ENCODE assay signal across 8 cellular contexts in genomic region chr18:76801567-76802505, GRCh38. TPM values are rescaled to one million over a fixed set of nuclear protein-coding genes. Genes with fewer than 3 reads are reported as not detected.
DNase-seq lines count a peak whose midpoint lies in the region; ATAC-seq, FAIRE-seq and TF ChIP-seq lines count a peak whose summit lies in the region.

No MANE protein-coding gene starts in this region.

- TF ChIP-seq CTCF in cardiac muscle cell (IDR thresholded peaks at IDR 0.05; ENCODE audit: low read depth, low read length), result peak; percentile 94

- no peaks in the 10 kb centered on the region for H3K27me3 ChIP-seq in SJCRH30
- peaks cover 5% of the 10 kb centered on the region for H3K27me3 ChIP-seq in cardiac muscle cell

- peak; percentile 94 for ATAC-seq in GM21528 (IDR thresholded peaks at IDR 0.05; ENCODE audit: low FRiP score, unreplicated experiment)

- peaks cover 5% of the 10 kb centered on the region for H3K27me3 Mint-ChIP-seq in activated naive CD8-positive, alpha-beta T cell

- no peaks in the 10 kb centered on the region for H3K36me3 Mint-ChIP-seq in activated naive CD8-positive, alpha-beta T cell

- H3K27ac ChIP-seq in SJCRH30 (no peak overlapping the region), cardiac muscle cell (no peak overlapping the region)

- H3K4me1 ChIP-seq in SJCRH30, result no peaks in the 10 kb centered on the region
- no peaks in the 10 kb centered on the region for H3K4me1 ChIP-seq in cardiac muscle cell (ENCODE audit: low read depth)

- no peak for FAIRE-seq in HTR-8/SVneo (lab: Jason Lieb, UNC)

- H3K27ac Mint-ChIP-seq in activated naive CD8-positive, alpha-beta T cell, result no peak overlapping the region

- peak; percentile 16 for DNase-seq in GDM1 (lab: John Stamatoyannopoulos, UW)
- peak; percentile 47 for DNase-seq in HTR-8/SVneo (ENCODE audit: insufficient read length, low spot score)
- peak; percentile 40 to 64 for DNase-seq in SJCRH30
- DNase-seq in cardiac muscle cell (ENCODE audit: low read depth in 1 of 2, low spot score in 1 of 2), result peak; percentile 54 to 65
- DNase-seq in posterior vena cava (ENCODE audit: low spot score), result peak; percentile 88
- no peak for DNase-seq in cerebellar nuclear complex (lab: John Stamatoyannopoulos, UW)

- peaks cover 13% of the 10 kb centered on the region for H3K4me1 Mint-ChIP-seq in activated naive CD8-positive, alpha-beta T cell (ENCODE audit: low read depth)

- peak overlapping the region; percentile 65 for H3K4me3 Mint-ChIP-seq in activated naive CD8-positive, alpha-beta T cell

- peak overlapping the region; percentile 18; the same call in 1 of the 2 replicates for H3K4me3 ChIP-seq in SJCRH30
- peak overlapping the region; percentile 11 for H3K4me3 ChIP-seq in cardiac muscle cell

- H3K36me3 ChIP-seq in SJCRH30 (no peaks in the 10 kb centered on the region), cardiac muscle cell (no peaks in the 10 kb centered on the region)

- H3K9me3 ChIP-seq in SJCRH30 (replicated peaks) (no peaks in the 10 kb centered on the region), cardiac muscle cell (ENCODE audit: low read depth) (no peaks in the 10 kb centered on the region)

- intact Hi-C loops in posterior vena cava (cut with DNase I), result loop anchor here in 1 of 2 donors (10.0 kb wide), 1 partner anchor 73 kb away; no protein-coding TSS in a partner anchor

- H3K9me3 Mint-ChIP-seq in activated naive CD8-positive, alpha-beta T cell (ENCODE audit: low read depth), result no peaks in the 10 kb centered on the region

RNA-seq across cellular contexts. Expression of gene ZNF236, which starts 20.5 kb away (rescaled TPM):
- 6.9 and 7.7 TPM in 2 replicates for total RNA-seq in SJCRH30 (2014; rRNA removed; shearing (Covaris generic))
- total RNA-seq in cardiac muscle cell, result 7.2 and 13.1 TPM in 2 replicates
- 5.8 and 8.6 TPM in 2 replicates for polyA plus RNA-seq in cardiac muscle cell
- 10 to 100 TPM; 14.1 to 14.2 TPM for total RNA-seq in posterior vena cava

Comparison
In these comparisons a context has a peak if more than half of its experiments do, and no peak if none do; other contexts are left out.
1. DNase-seq: peak in GDM1 (single experiment), HTR-8/SVneo (single experiment), SJCRH30 (2 of 2), cardiac muscle cell (2 of 2) and posterior vena cava (single experiment); none in cerebellar nuclear complex (0 of 2).